ENCODE assay signal across 35 cellular contexts in the genomic region with DNA sequence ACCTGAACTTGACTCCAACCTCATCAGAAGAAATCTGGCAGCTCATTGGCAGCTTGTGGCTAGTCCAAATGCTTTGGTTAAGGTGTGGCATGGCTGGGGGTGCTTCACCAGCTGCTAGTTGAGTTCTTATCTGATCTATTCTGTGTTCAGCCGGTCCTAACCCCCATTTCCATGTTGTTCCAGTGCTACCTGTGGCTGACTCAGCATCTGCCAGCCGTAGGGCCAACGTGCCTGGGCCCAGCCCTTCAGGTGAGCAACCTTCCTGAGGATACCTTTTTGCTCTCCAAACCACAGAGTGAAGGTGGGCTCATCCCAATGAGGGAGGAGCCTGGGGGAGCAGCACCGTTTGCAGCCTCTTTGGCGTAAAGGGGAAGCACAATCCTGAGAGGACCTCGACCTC.
"Had no signal": no experiment of that assay in that cellular context is flagged by ENCODE, and none has a peak within 500 bp of the region (broad histone marks: within the 10 kb centered on the region; RNA-seq: fewer than 3 reads in every experiment).

No MANE protein-coding gene starts in this region.

- H3K27me3 ChIP-seq: brain microvascular endothelial cell, Peyer's patch had no signal

- DNase-seq: activated CD4-positive, alpha-beta memory T cell treated with anti-CD3 and anti-CD28 coated beads, Interleukin-2, amount 10 ng/mL, durations not matched to agents 7 days and 5 days; activated CD4-positive, alpha-beta T cell treated with anti-CD3 and anti-CD28 coated beads for 1 hour; activated CD4-positive, alpha-beta T cell treated with anti-CD3 and anti-CD28 coated beads for 48 hours; activated CD4-positive, CD25-positive, alpha-beta regulatory T cell; activated CD8-positive, alpha-beta memory T cell treated with anti-CD3 and anti-CD28 coated beads for 24 hours; activated CD8-positive, alpha-beta memory T cell treated with anti-CD3 and anti-CD28 coated beads, Interleukin-2, amount 10 ng/mL, durations not matched to agents 7 days and 5 days; activated effector memory CD4-positive, alpha-beta T cell treated with anti-CD3 and anti-CD28 coated beads, Interleukin-2, amount 50 U/mL, for 16 hours; activated naive CD4-positive, alpha-beta T cell; activated naive CD4-positive, alpha-beta T cell treated with anti-CD3 and anti-CD28 coated beads, Interleukin-2, amount 50 U/mL, for 16 hours; activated naive CD8-positive, alpha-beta T cell treated with anti-CD3 and anti-CD28 coated beads for 36 hours; activated T-cell treated with anti-CD3 and anti-CD28 coated beads, Interleukin-2, amount 50 U/mL, for 1 hour; activated T-cell treated with anti-CD3 and anti-CD28 coated beads, Interleukin-2, amount 50 U/mL, for 72 hours; amniotic stem cell; aorta; brain microvascular endothelial cell; NCI-H1048; NCI-H1105 treated with DMSO at 0.1 percent for 48 hours; NCI-H1436; NCI-H1694; NCI-H1930; NCI-H2081 treated with DMSO at 0.1 percent for 48 hours; NCI-H510A; NCI-H526; NCI-H748 treated with DMSO at 0.1 percent for 48 hours; NK-92 treated with Interleukin-12 subunit alpha and Interleukin-12 subunit beta, amount 100 ng/mL, for 24 hours; PC-3; Peyer's patch; Right ventricle myocardium superior; RPMI8226; SW 1271; T-helper 1 cell; T-helper 2 cell; T-helper 9 cell had no signal

- H3K36me3 ChIP-seq: brain microvascular endothelial cell, Peyer's patch had no signal

- H3K9me3 ChIP-seq: Peyer's patch had no signal

- H3K27ac ChIP-seq: brain microvascular endothelial cell, Peyer's patch, VCaP had no signal

- ATAC-seq: activated CD8-positive, alpha-beta memory T cell treated with anti-CD3 and anti-CD28 coated beads, Interleukin-2, amount 10 ng/mL, durations not matched to agents 7 days and 5 days; activated T-cell treated with anti-CD3 and anti-CD28 coated beads, Interleukin-2, amount 50 U/mL, for 72 hours; activated T-helper 17 cell treated with anti-CD3 and anti-CD28 coated beads, Interleukin-2, amount 50 U/mL, for 72 hours; PC-3 had no signal

- H3K4me3 ChIP-seq: Peyer's patch had no signal
